ENCODE assay signal across 1 cellular context in genomic region chr7:135128931-135129330, GRCh38.
TF ChIP-seq lines count a peak whose summit lies in the region.

No MANE protein-coding gene starts in this region.

TF ChIP-seq in HepG2, 621 proteins besides CTCF, POLR2A, EP300 and RAD21:
- TF ChIP-seq ZNF563 (CRISPR knock-in tag; IDR thresholded peaks at IDR 0.05) (no peak), DZIP1 (CRISPR knock-in tag; IDR thresholded peaks at IDR 0.05) (no peak), NFIC (IDR thresholded peaks at IDR 0.05; ENCODE audit: low read length) (no peak), PAXIP1 (CRISPR knock-in tag; conservative IDR thresholded peaks at IDR 0.05) (no peak), MLX (CRISPR knock-in tag; IDR thresholded peaks at IDR 0.05) (no peak), ZNF710 (CRISPR knock-in tag; IDR thresholded peaks at IDR 0.05; ENCODE audit: borderline replicate concordance) (no peak), NR2F6 (IDR thresholded peaks at IDR 0.05) (no peak), NR2F6 (CRISPR knock-in tag; IDR thresholded peaks at IDR 0.05) (no peak), ZNF850 (CRISPR knock-in tag; conservative IDR thresholded peaks at IDR 0.05) (no peak), ZSCAN22 (CRISPR knock-in tag; IDR thresholded peaks at IDR 0.05) (no peak), KDM5A (IDR thresholded peaks at IDR 0.05; ENCODE audit: borderline replicate concordance, low read length) (no peak), E2F5 (CRISPR knock-in tag; conservative IDR thresholded peaks at IDR 0.05) (no peak), ISL2 (CRISPR knock-in tag; IDR thresholded peaks at IDR 0.05) (no peak), ZNF263 (CRISPR knock-in tag; IDR thresholded peaks at IDR 0.05) (no peak), ZNF362 (CRISPR knock-in tag; IDR thresholded peaks at IDR 0.05; ENCODE audit: borderline replicate concordance) (no peak), ZNF496 (CRISPR knock-in tag; IDR thresholded peaks at IDR 0.05; ENCODE audit: insufficient replicate concordance) (no peak), ZNF18 (CRISPR knock-in tag; IDR thresholded peaks at IDR 0.05; ENCODE audit: insufficient replicate concordance) (no peak), ZFP1 (CRISPR knock-in tag; IDR thresholded peaks at IDR 0.05) (no peak)
TF ChIP-seq in HepG2: peak in this region for 0.
